ENCODE assay signal across 29 cellular contexts in the genomic region with DNA sequence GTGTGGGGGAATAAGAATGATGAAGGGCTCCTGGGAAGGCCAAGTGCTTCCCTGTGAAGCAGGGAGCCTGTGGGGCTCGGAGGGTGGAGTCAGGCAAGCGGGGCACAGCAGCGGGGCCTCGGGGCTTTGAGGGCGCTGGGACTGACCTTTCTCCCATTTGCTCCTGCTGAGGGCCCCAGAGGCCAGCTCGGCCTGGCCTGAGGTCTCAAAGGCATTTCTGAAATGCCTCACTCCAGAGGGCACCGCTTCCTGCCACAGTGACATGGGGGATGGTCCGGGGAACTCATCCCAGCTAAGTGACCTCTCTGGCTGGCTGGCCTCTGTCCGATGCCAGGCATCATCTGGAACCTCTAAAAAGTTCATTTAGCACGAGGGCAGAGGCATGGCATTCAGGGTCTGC.
DNase-seq lines count a peak whose midpoint lies in the region; ATAC-seq, FAIRE-seq and TF ChIP-seq lines count a peak whose summit lies in the region.
"Had no signal": no experiment of that assay in that cellular context is flagged by ENCODE, and none has a peak within 500 bp of the region (broad histone marks: within the 10 kb centered on the region; RNA-seq: fewer than 3 reads in every experiment).

No MANE protein-coding gene starts in this region.

- H2BK120ac ChIP-seq in H1 (replicated peaks; ENCODE audit: low read depth, low read length), result no peak overlapping the region

- no peak overlapping the region for H3K56ac ChIP-seq in H1 (replicated peaks; ENCODE audit: insufficient read length, low read depth, low read length)

- H3K18ac ChIP-seq in H1 (ENCODE audit: extremely low read depth, low read length), result no peak overlapping the region

- no peaks in the 10 kb centered on the region; the same call in 1 of the 2 replicates for H3K23me2 ChIP-seq in H1 (ENCODE audit: low read depth, low read length)

- H3K79me2 ChIP-seq in H1 (ENCODE audit: control insufficient read depth in 1 of 2, insufficient read depth in 2 of 2, low read length in 2 of 2), result no peaks in the 10 kb centered on the region

- no peak for ATAC-seq in GM19035 (IDR thresholded peaks at IDR 0.05; ENCODE audit: unreplicated experiment)
- ATAC-seq: activated CD8-positive, alpha-beta memory T cell treated with anti-CD3 and anti-CD28 coated beads, Interleukin-2, amount 10 ng/mL, durations not matched to agents 7 days and 5 days; left colon; psoas muscle; stimulated activated memory B cell treated with anti-CD40 and anti-IgM and Interleukin-4, amounts not matched to agents 10 μg/mL and 1 μg/mL and 100 μg/mL, for 72 hours; T-helper 17 cell had no signal

- H3K4me3 Mint-ChIP-seq in activated naive CD8-positive, alpha-beta T cell treated with anti-CD3 and anti-CD28 coated beads for 36 hours, result no peak overlapping the region
- H3K4me3 Mint-ChIP-seq: activated CD8-positive, alpha-beta memory T cell treated with anti-CD3 and anti-CD28 coated beads, Interleukin-2, amount 10 ng/mL, durations not matched to agents 7 days and 5 days; activated naive CD4-positive, alpha-beta T cell treated with anti-CD3 and anti-CD28 coated beads, Interleukin-2, amount 50 U/mL, for 24 hours; stimulated activated memory B cell treated with anti-CD40 and anti-IgM and Interleukin-4, amounts not matched to agents 10 μg/mL and 1 μg/mL and 100 μg/mL, for 72 hours; T-helper 17 cell had no signal

- H3K27me3 ChIP-seq in H1 (replicated peaks in 1 of 4; ENCODE audit: control insufficient read depth in 3 of 4, extremely low read depth in 1 of 4, insufficient read depth in 3 of 4, low read length in 3 of 4), result peaks cover 0 to 4% (median 0%) of the 10 kb centered on the region in 4 experiments; a peak in 1 of 7 replicates
- H3K27me3 ChIP-seq: esophagus squamous epithelium, SJSA1, uterus had no signal

- no peak for TF ChIP-seq CTCF in AG10803 (conservative IDR thresholded peaks at IDR 0.05; ENCODE audit: low read length)
- 0 out of 4 replicates have a peak, but pooled peaks of 1 of the 3 experiments have one; percentile 5 for TF ChIP-seq CTCF in H1 (IDR thresholded peaks at IDR 0.05; ENCODE audit: control extremely low read depth in 1 of 3, insufficient read depth in 1 of 3, low read depth in 1 of 3, low read length in 3 of 3)

- H4K20me1 ChIP-seq in H1 (replicated peaks in 1 of 2; ENCODE audit: control insufficient read depth in 1 of 2, insufficient read depth in 2 of 2, low read length in 2 of 2), result peaks cover 0 to 2% of the 10 kb centered on the region in 2 experiments

- H2AK5ac ChIP-seq in H1 (ENCODE audit: low read depth, low read length), result no peak overlapping the region

- peaks cover 15% of the 10 kb centered on the region for H3K36me3 Mint-ChIP-seq in activated naive CD8-positive, alpha-beta T cell treated with anti-CD3 and anti-CD28 coated beads for 36 hours

- no peaks in the 10 kb centered on the region for H3K79me1 ChIP-seq in H1 (ENCODE audit: low read depth, low read length)

- no peaks in the 10 kb centered on the region for H3K27me3 Mint-ChIP-seq in activated naive CD8-positive, alpha-beta T cell treated with anti-CD3 and anti-CD28 coated beads for 36 hours
- H3K27me3 Mint-ChIP-seq: activated CD8-positive, alpha-beta memory T cell treated with anti-CD3 and anti-CD28 coated beads, Interleukin-2, amount 10 ng/mL, durations not matched to agents 7 days and 5 days; activated naive CD4-positive, alpha-beta T cell treated with anti-CD3 and anti-CD28 coated beads, Interleukin-2, amount 50 U/mL, for 24 hours; stimulated activated memory B cell treated with anti-CD40 and anti-IgM and Interleukin-4, amounts not matched to agents 10 μg/mL and 1 μg/mL and 100 μg/mL, for 72 hours; T-helper 17 cell had no signal

- no peak overlapping the region for H3K27ac ChIP-seq in H1 (ENCODE audit: low read depth, low read length)
- H3K27ac ChIP-seq in mesodermal cell (ENCODE audit: low read depth, low read length, severe bottlenecking), result peak overlapping the region; percentile 85
- no peak overlapping the region for H3K27ac ChIP-seq in caudate nucleus (ENCODE audit: low read depth, low read length)
- H3K27ac ChIP-seq: esophagus squamous epithelium, psoas muscle, SJSA1, uterus had no signal

- H2BK5ac ChIP-seq in H1 (ENCODE audit: low read depth, low read length), result no peak overlapping the region; the same call in 1 of the 2 replicates

- no peak overlapping the region for H2BK12ac ChIP-seq in H1 (ENCODE audit: low read depth, low read length)

- peak overlapping the region; percentile 41 to 45 for H3K4me2 ChIP-seq in H1 (ENCODE audit: insufficient read depth in 1 of 2, low read depth in 2 of 2, low read length in 2 of 2)

- H3K14ac ChIP-seq in H1 (ENCODE audit: insufficient read length), result no peak overlapping the region

- no peak for FAIRE-seq in HTR-8/SVneo (lab: Jason Lieb, UNC)
- FAIRE-seq in H1 (lab: Jason Lieb, UNC), result peak; percentile 60
- FAIRE-seq: astrocyte, small intestine had no signal

- no peaks in the 10 kb centered on the region; a peak in 1 of 8 replicates for H3K36me3 ChIP-seq in H1 (ENCODE audit: control insufficient read depth in 2 of 4, insufficient read depth in 4 of 4, low read length in 3 of 4)
- H3K36me3 ChIP-seq in mesodermal cell (ENCODE audit: control insufficient read depth, insufficient read depth, low read length), result no peaks in the 10 kb centered on the region
- H3K36me3 ChIP-seq: esophagus squamous epithelium, HAP-1, SJSA1, uterus had no signal

- peak; percentile 33 for DNase-seq in AG10803 (ENCODE audit: low read depth)
- DNase-seq in HTR-8/SVneo (ENCODE audit: insufficient read length, low spot score), result peak; percentile 28
- DNase-seq in H1 (ENCODE audit: low read depth in 1 of 2, low spot score in 2 of 2), result peak in 1 of 2 experiments; percentile 58
- DNase-seq in caudate nucleus (lab: John Stamatoyannopoulos, UW), result no peak
- no peak for DNase-seq in NCI-H524 (lab: John Stamatoyannopoulos, UW)
- no peak for DNase-seq in activated naive CD8-positive, alpha-beta T cell treated with anti-CD3 and anti-CD28 coated beads for 36 hours
- DNase-seq: ACHN; activated CD4-positive, alpha-beta T cell treated with anti-CD3 and anti-CD28 coated beads for 48 hours; activated CD8-positive, alpha-beta memory T cell treated with anti-CD3 and anti-CD28 coated beads, Interleukin-2, amount 10 ng/mL, durations not matched to agents 7 days and 5 days; C1 segment of cervical spinal cord; effector memory CD4-positive, alpha-beta T cell; esophagus squamous epithelium; Karpas-422; left colon; NCI-H2029; NCI-H345; NCI-H82; OCI-M1; psoas muscle; small intestine; T-helper 17 cell; uterus had no signal

- H4K8ac ChIP-seq in H1 (ENCODE audit: extremely low read depth, insufficient read depth, low read length), result no peak overlapping the region

- no peak overlapping the region for H4K91ac ChIP-seq in H1 (replicated peaks; ENCODE audit: insufficient read length, low read length)

- no peak overlapping the region for H3K9ac ChIP-seq in H1 (replicated peaks in 1 of 4; ENCODE audit: extremely low read depth in 1 of 4, low read depth in 3 of 4, low read length in 3 of 4)

- no peak overlapping the region for H3K4me3 ChIP-seq in AG10803 (ENCODE audit: low read length)
- H3K4me3 ChIP-seq in H1 (ENCODE audit: extremely low read depth in 1 of 4, insufficient read depth in 2 of 4, low read depth in 3 of 4, low read length in 4 of 4), result peak overlapping the region in 3 of 4 experiments; percentile 0 to 40 (median 7); a peak in 4 of 8 replicates
- no peak overlapping the region for H3K4me3 ChIP-seq in mesodermal cell (ENCODE audit: extremely low read depth, insufficient read depth, low read length, poor library complexity, severe bottlenecking)
- H3K4me3 ChIP-seq: esophagus squamous epithelium, HAP-1, psoas muscle, SJSA1, uterus had no signal

- H2BK15ac ChIP-seq in H1 (ENCODE audit: low read length), result no peak overlapping the region

- H3K4me1 Mint-ChIP-seq in activated naive CD8-positive, alpha-beta T cell treated with anti-CD3 and anti-CD28 coated beads for 36 hours, result peaks cover 8% of the 10 kb centered on the region
- H3K4me1 Mint-ChIP-seq: activated naive CD4-positive, alpha-beta T cell treated with anti-CD3 and anti-CD28 coated beads, Interleukin-2, amount 50 U/mL, for 24 hours; stimulated activated memory B cell treated with anti-CD40 and anti-IgM and Interleukin-4, amounts not matched to agents 10 μg/mL and 1 μg/mL and 100 μg/mL, for 72 hours had no signal

- POLR2A ChIA-PET in H1 (lab: Charles Lee; ENCODE audit: partially characterized antibody), result interaction anchor here (1.2 to 1.4 kb wide), 2 partner anchors 26 to 28 kb away, joined by 3 to 11 read pairs; no protein-coding TSS in a partner anchor

- H2AFZ ChIP-seq in H1 (ENCODE audit: low read length), result no peak overlapping the region

- H3K9me3 ChIP-seq in H1 (ENCODE audit: insufficient read depth in 2 of 2, low read depth in 1 of 2, low read length in 1 of 2) (no peaks in the 10 kb centered on the region), mesodermal cell (ENCODE audit: control insufficient read depth, low read length) (no peaks in the 10 kb centered on the region)
- H3K9me3 ChIP-seq: esophagus squamous epithelium, HAP-1, psoas muscle, SJSA1, uterus had no signal

- H3K23ac ChIP-seq in H1 (ENCODE audit: insufficient read length), result no peak overlapping the region

- no peak overlapping the region for H4K5ac ChIP-seq in H1 (ENCODE audit: insufficient read length, low read depth, low read length)

- peaks cover 8 to 19% (median 18%) of the 10 kb centered on the region in 4 experiments; a peak in 6 of 7 replicates for H3K4me1 ChIP-seq in H1 (replicated peaks in 1 of 4; ENCODE audit: control insufficient read depth in 3 of 4, insufficient read depth in 4 of 4, low read length in 3 of 4)
- H3K4me1 ChIP-seq in mesodermal cell (ENCODE audit: control insufficient read depth, insufficient read depth, low read length, poor library complexity, severe bottlenecking), result peaks cover 45% of the 10 kb centered on the region
- H3K4me1 ChIP-seq: psoas muscle, SJSA1, uterus had no signal

- WGBS in H1 (ENCODE audit: extremely low coverage in 1 of 2, insufficient coverage in 1 of 2, insufficient read length in 1 of 2, insufficient replicate concordance in 2 of 2, low coverage in 1 of 2, low lambda C conversion rate in 2 of 2, missing lambda C conversion rate in 1 of 2), 2 experiments, result 29% methylated on average over 10 of the region's 10 CpGs; no CpG with 5 or more reads in 1 of the 2 experiments
- WGBS in mesodermal cell (ENCODE audit: insufficient coverage in 2 of 2), 2 experiments, result 16 to 23% methylated on average over 9 to 10 of the region's 10 CpGs

- H3K9me3 Mint-ChIP-seq in activated naive CD8-positive, alpha-beta T cell treated with anti-CD3 and anti-CD28 coated beads for 36 hours, result peaks cover 6% of the 10 kb centered on the region

- TF ChIP-seq POLR2A in H1 (IDR thresholded peaks at IDR 0.05; ENCODE audit: control extremely low read depth in 1 of 2, low read depth in 2 of 2, low read length in 2 of 2), result no peak

- no peak for TF ChIP-seq EP300 in H1 (IDR thresholded peaks at IDR 0.05; ENCODE audit: borderline replicate concordance in 1 of 2, low read depth in 2 of 2, low read length in 2 of 2)

- H2BK20ac ChIP-seq in H1 (ENCODE audit: low read length), result no peak overlapping the region

- CTCF ChIA-PET in H1 (lab: Charles Lee; ENCODE audit: partially characterized antibody), result interaction anchor here (1.0 to 1.9 kb wide), 2 partner anchors 28 to 36 kb away, joined by 3 to 6 read pairs; no protein-coding TSS in a partner anchor

- no peak overlapping the region for H3K27ac Mint-ChIP-seq in activated naive CD8-positive, alpha-beta T cell treated with anti-CD3 and anti-CD28 coated beads for 36 hours
- H3K27ac Mint-ChIP-seq: activated CD8-positive, alpha-beta memory T cell treated with anti-CD3 and anti-CD28 coated beads, Interleukin-2, amount 10 ng/mL, durations not matched to agents 7 days and 5 days; activated naive CD4-positive, alpha-beta T cell treated with anti-CD3 and anti-CD28 coated beads, Interleukin-2, amount 50 U/mL, for 24 hours; stimulated activated memory B cell treated with anti-CD40 and anti-IgM and Interleukin-4, amounts not matched to agents 10 μg/mL and 1 μg/mL and 100 μg/mL, for 72 hours; T-helper 17 cell had no signal

- no peak overlapping the region for H3K4ac ChIP-seq in H1 (replicated peaks; ENCODE audit: insufficient read length, low read depth, low read length)

- no peak; a peak in 1 of 4 replicates for TF ChIP-seq RAD21 in H1 (IDR thresholded peaks at IDR 0.05 in 1 of 2, conservative IDR thresholded peaks at IDR 0.05 in 1 of 2; ENCODE audit: low read depth in 2 of 2, low read length in 2 of 2)

Comparison
In these comparisons a context has a peak if more than half of its experiments do, and no peak if none do; other contexts are left out.
1. DNase-seq: peak in AG10803 (single experiment) and HTR-8/SVneo (single experiment); none in caudate nucleus (0 of 61), NCI-H524 (0 of 2) and activated naive CD8-positive, alpha-beta T cell treated with anti-CD3 and anti-CD28 coated beads for 36 hours (single experiment).
2. H3K4me3 ChIP-seq: peak in H1 (3 of 4); none in AG10803 (single experiment) and mesodermal cell (single experiment).